In the genomic region with DNA sequence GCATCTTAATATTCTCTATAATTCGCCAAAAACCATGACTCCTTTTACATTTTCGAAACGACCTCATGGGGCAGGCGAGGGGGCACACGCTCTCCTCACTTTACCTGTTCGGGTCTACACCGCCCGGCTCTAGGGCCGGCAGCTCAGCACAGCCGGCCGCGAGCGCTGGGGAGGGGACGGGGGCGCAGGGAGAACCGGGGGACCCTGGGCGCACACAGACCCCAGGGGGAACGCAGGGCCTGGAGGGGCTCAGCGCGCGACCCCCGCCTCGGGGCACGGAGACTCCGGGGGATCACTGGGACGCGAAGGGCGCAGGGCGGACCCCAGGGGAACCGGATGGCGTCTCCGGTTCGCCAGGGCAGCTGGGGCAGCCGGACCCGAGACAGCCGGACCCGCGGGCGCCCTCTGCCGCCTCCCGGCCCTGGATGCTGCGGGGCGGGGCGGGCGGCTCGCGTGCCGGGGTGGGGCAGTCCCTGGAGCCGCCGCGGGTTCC, we compare ENCODE assay signal across 8 cellular contexts. TPM values are rescaled to one million over a fixed set of nuclear protein-coding genes. Genes with fewer than 3 reads are reported as not detected.
DNase-seq lines count a peak whose midpoint lies in the region; ATAC-seq and TF ChIP-seq lines count a peak whose summit lies in the region.

TSS of gene AHRR (plus strand) at position 482 of the 493 bp plus-strand sequence. CDS start 22,189 bp downstream, outside the sequence.

- no peaks in the 10 kb centered on the region for H3K9me3 ChIP-seq in fibroblast of lung (ENCODE audit: control insufficient read depth, insufficient read depth, low read depth, low read length)

- H4K20me1 ChIP-seq in fibroblast of lung (ENCODE audit: control insufficient read depth, extremely low read depth, insufficient read depth, low read length) = no peaks in the 10 kb centered on the region

- H3K4me3 Mint-ChIP-seq in activated CD8-positive, alpha-beta T cell treated with anti-CD3 and anti-CD28 coated beads, Interleukin-2, amount 10 ng/mL, durations not matched to agents 7 days and 5 days = peak within 1 kb of the TSS; percentile 81
- H3K4me3 Mint-ChIP-seq in natural killer cell = peak within 1 kb of the TSS; percentile 31

- peaks cover 48% of the 10 kb centered on the region for H3K4me1 Mint-ChIP-seq in activated CD8-positive, alpha-beta T cell treated with anti-CD3 and anti-CD28 coated beads, Interleukin-2, amount 10 ng/mL, durations not matched to agents 7 days and 5 days (ENCODE audit: low read depth)
- H3K4me1 Mint-ChIP-seq in natural killer cell = peaks cover 0 to 7% of the 10 kb centered on the region in 2 donors

- H3K27me3 ChIP-seq in fibroblast of lung (ENCODE audit: control insufficient read depth, insufficient read depth, low read length) = no peaks in the 10 kb centered on the region

- peak within 1 kb of the TSS; percentile 90 for H3K9ac ChIP-seq in fibroblast of lung (ENCODE audit: insufficient read depth, low read length)

- peaks cover 12% of the 10 kb centered on the region for H3K4me1 ChIP-seq in fibroblast of lung (ENCODE audit: control insufficient read depth, extremely low read depth, insufficient read depth, low read length)

- peaks cover 7% of the 10 kb centered on the region for H3K36me3 ChIP-seq in fibroblast of lung (ENCODE audit: control insufficient read depth, insufficient read depth, low read length)

- peak within 1 kb of the TSS; percentile 92 for H3K4me2 ChIP-seq in fibroblast of lung (ENCODE audit: extremely low read depth, insufficient read depth, low read length)

- DNase-seq in activated T-cell treated with anti-CD3 and anti-CD28 coated beads for 24 hours (ENCODE audit: low read depth) (peak; percentile 55), HFF-Myc (ENCODE audit: extremely low read depth, low read depth) (no peak), NCI-H1930 (lab: John Stamatoyannopoulos, UW) (peak; percentile 75 to 83), fibroblast of lung (ENCODE audit: low read depth in 2 of 2) (peak; percentile 53 to 54), natural killer cell (no peak)
- no peak for DNase-seq in activated T-cell treated with anti-CD3 and anti-CD28 coated beads, Interleukin-2, amount 50 U/mL, for 1 hour
- DNase-seq in activated CD8-positive, alpha-beta T cell treated with anti-CD3 and anti-CD28 coated beads, Interleukin-2, amount 10 ng/mL, durations not matched to agents 7 days and 5 days = peak; percentile 73
- DNase-seq in effector CD4-positive, alpha-beta T cell = no peak

- peak within 1 kb of the TSS; percentile 78 for H3K27ac Mint-ChIP-seq in activated CD8-positive, alpha-beta T cell treated with anti-CD3 and anti-CD28 coated beads, Interleukin-2, amount 10 ng/mL, durations not matched to agents 7 days and 5 days
- H3K27ac Mint-ChIP-seq in natural killer cell = no peak within 1 kb of the TSS

- CTCF ChIA-PET in activated CD8-positive, alpha-beta T cell treated with anti-CD3 and anti-CD28 coated beads, Interleukin-2, amount 10 ng/mL, durations not matched to agents 7 days and 5 days (lab: Charles Lee) = interaction anchor here (0.8 to 2.3 kb wide), 14 partner anchors 9 to 125 kb away, joined by 3 to 10 read pairs (median 4); no protein-coding TSS in a partner anchor

- POLR2A ChIA-PET in activated CD8-positive, alpha-beta T cell treated with anti-CD3 and anti-CD28 coated beads, Interleukin-2, amount 10 ng/mL, durations not matched to agents 7 days and 5 days (lab: Charles Lee) = interaction anchor here (0.7 to 1.3 kb wide), 4 partner anchors 25 to 72 kb away, joined by 3 to 9 read pairs (median 3); no protein-coding TSS in a partner anchor

- ATAC-seq in activated CD8-positive, alpha-beta T cell treated with anti-CD3 and anti-CD28 coated beads, Interleukin-2, amount 10 ng/mL, durations not matched to agents 7 days and 5 days = peak; percentile 76
- ATAC-seq in natural killer cell = peak in 2 of 3 donors; percentile 21 to 62

- intact Hi-C loops in natural killer cell (cut with micrococcal nuclease) = no loop called here

- H2AFZ ChIP-seq in fibroblast of lung (ENCODE audit: low read length) = peak within 1 kb of the TSS; percentile 53

- H3K27me3 Mint-ChIP-seq in activated CD8-positive, alpha-beta T cell treated with anti-CD3 and anti-CD28 coated beads, Interleukin-2, amount 10 ng/mL, durations not matched to agents 7 days and 5 days (ENCODE audit: low read depth) = peaks cover 2% of the 10 kb centered on the region
- H3K27me3 Mint-ChIP-seq in natural killer cell (ENCODE audit: low read depth in 2 of 2) = peaks cover 15 to 17% of the 10 kb centered on the region in 2 donors

- peaks cover 42% of the 10 kb centered on the region for H3K79me2 ChIP-seq in fibroblast of lung (ENCODE audit: control insufficient read depth, insufficient read depth, low read length)

- TF ChIP-seq CTCF in HFF-Myc (IDR thresholded peaks at IDR 0.05; ENCODE audit: low read depth, low read length, missing control alignments) (peak; percentile 37), fibroblast of lung (conservative IDR thresholded peaks at IDR 0.05 in 1 of 2, IDR thresholded peaks at IDR 0.05 in 1 of 2; ENCODE audit: low read depth in 1 of 2, low read length in 2 of 2) (peak; percentile 31 to 36), natural killer cell (IDR thresholded peaks at IDR 0.05) (no peak)

- H3K4me3 ChIP-seq in HFF-Myc (replicated peaks; ENCODE audit: low read depth, low read length) = peak within 1 kb of the TSS; percentile 71
- peak within 1 kb of the TSS; percentile 55 to 86 (median 74) for H3K4me3 ChIP-seq in fibroblast of lung (replicated peaks in 1 of 4; ENCODE audit: control extremely low read depth in 1 of 4, insufficient read depth in 1 of 4, low read depth in 3 of 4, low read length in 4 of 4)

- H3K36me3 Mint-ChIP-seq in activated CD8-positive, alpha-beta T cell treated with anti-CD3 and anti-CD28 coated beads, Interleukin-2, amount 10 ng/mL, durations not matched to agents 7 days and 5 days (ENCODE audit: low read depth) = peaks cover 24% of the 10 kb centered on the region
- H3K36me3 Mint-ChIP-seq in natural killer cell = no peaks in the 10 kb centered on the region

- no peaks in the 10 kb centered on the region for H3K9me3 Mint-ChIP-seq in activated CD8-positive, alpha-beta T cell treated with anti-CD3 and anti-CD28 coated beads, Interleukin-2, amount 10 ng/mL, durations not matched to agents 7 days and 5 days (ENCODE audit: insufficient read depth)
- no peaks in the 10 kb centered on the region for H3K9me3 Mint-ChIP-seq in natural killer cell

- H3K27ac ChIP-seq in fibroblast of lung (ENCODE audit: insufficient read depth, low read length) = peak within 1 kb of the TSS; percentile 80

RNA-seq across cellular contexts. Expression of gene AHRR, which starts in this region (rescaled TPM):
- 10 to 100 TPM; 56.1 to 57.2 TPM for total RNA-seq in activated CD8-positive, alpha-beta T cell treated with anti-CD3 and anti-CD28 coated beads, Interleukin-2, amount 10 ng/mL, durations not matched to agents 7 days and 5 days
- total RNA-seq in fibroblast of lung (6.2 and 26.4 TPM in 2 replicates), natural killer cell (1 to 10 TPM in 2 of 3 donors, under 1 TPM in 1; 0.88 to 1.4 (median 1.2) TPM)
- polyA plus RNA-seq in fibroblast of lung = 11.3 and 16.0 TPM in 2 replicates
- polyA plus RNA-seq in fibroblast of lung (2012) = 12.8 and 18.3 TPM in 2 replicates
- 18.5 and 28.2 TPM in 2 replicates for polyA minus RNA-seq in fibroblast of lung (ENCODE audit: low replicate concordance)

Comparison
In these comparisons a context has a peak if more than half of its experiments do, and no peak if none do; other contexts are left out.
1. DNase-seq: peak in activated T-cell treated with anti-CD3 and anti-CD28 coated beads for 24 hours (single experiment), NCI-H1930 (2 of 2), activated CD8-positive, alpha-beta T cell treated with anti-CD3 and anti-CD28 coated beads, Interleukin-2, amount 10 ng/mL, durations not matched to agents 7 days and 5 days (single experiment) and fibroblast of lung (2 of 2); none in activated T-cell treated with anti-CD3 and anti-CD28 coated beads, Interleukin-2, amount 50 U/mL, for 1 hour (single experiment), HFF-Myc (single experiment), natural killer cell (single experiment) and effector CD4-positive, alpha-beta T cell (single experiment).